In the genomic region with DNA sequence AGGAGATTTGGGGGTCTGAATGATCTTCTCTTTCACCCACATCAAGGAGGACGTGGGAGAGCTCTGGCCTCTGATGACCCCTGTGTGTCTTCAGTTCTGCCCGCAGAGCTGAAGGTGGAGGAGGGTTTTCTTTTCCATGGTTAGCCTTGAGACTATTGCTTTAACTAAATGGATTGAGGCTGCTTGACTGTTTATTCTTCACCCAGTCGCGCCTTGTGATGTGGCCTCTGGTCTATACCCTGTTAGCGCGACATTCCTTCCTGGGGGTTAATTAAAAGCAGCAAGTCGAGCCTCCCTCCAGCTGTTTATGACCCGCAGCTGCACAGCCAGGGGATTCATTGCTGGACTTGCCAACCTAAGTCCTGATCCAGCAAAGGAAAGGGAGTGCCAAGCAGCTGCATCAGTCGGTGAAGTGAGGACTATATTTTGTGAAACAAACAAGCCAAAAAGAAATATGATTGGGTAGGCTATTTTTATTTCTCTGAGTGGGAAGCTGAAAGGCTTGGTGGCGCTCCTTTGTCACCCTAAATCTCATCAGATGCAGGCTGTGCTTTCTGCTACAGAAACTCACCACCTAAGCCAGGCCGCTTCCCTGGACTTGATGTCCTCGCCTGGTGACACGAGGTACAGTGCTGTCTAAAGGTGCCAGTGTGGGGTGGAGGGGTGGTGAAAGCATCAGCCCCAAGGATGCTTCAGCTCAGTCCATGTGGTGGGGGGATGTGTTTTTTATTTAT, we compare ENCODE assay signal across 1 cellular context.
TF ChIP-seq lines count a peak whose summit lies in the region.

No MANE protein-coding gene starts in this region.

TF ChIP-seq in H1, 55 proteins besides CTCF, POLR2A, EP300 and RAD21 (continued from another document):
- TF ChIP-seq, protein P1, sequence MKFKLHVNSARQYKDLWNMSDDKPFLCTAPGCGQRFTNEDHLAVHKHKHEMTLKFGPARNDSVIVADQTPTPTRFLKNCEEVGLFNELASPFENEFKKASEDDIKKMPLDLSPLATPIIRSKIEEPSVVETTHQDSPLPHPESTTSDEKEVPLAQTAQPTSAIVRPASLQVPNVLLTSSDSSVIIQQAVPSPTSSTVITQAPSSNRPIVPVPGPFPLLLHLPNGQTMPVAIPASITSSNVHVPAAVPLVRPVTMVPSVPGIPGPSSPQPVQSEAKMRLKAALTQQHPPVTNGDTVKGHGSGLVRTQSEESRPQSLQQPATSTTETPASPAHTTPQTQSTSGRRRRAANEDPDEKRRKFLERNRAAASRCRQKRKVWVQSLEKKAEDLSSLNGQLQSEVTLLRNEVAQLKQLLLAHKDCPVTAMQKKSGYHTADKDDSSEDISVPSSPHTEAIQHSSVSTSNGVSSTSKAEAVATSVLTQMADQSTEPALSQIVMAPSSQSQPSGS (IDR thresholded peaks at IDR 0.05; ENCODE audit: low read length) = no peak
- TF ChIP-seq KDM4A (IDR thresholded peaks at IDR 0.05; ENCODE audit: low read depth, low read length, severe bottlenecking) = no peak
- no peak for TF ChIP-seq SIRT6 (IDR thresholded peaks at IDR 0.05; ENCODE audit: low read length)
- TF ChIP-seq HDAC2 (IDR thresholded peaks at IDR 0.05; ENCODE audit: borderline replicate concordance in 1 of 2, low read depth in 2 of 2, low read length in 2 of 2) = no peak
- no peak for TF ChIP-seq BRCA1 (IDR thresholded peaks at IDR 0.05; ENCODE audit: low read depth, low read length)
- TF ChIP-seq TCF12 (IDR thresholded peaks at IDR 0.05; ENCODE audit: low read depth, low read length) = no peak
